Comparison of ENCODE assay signal across 13 cellular contexts in genomic region chr7:14446829-14447228, GRCh38.
A peak's percentile ranks its signal among the peaks of the same experiment; 100 is the strongest.
DNase-seq lines count a peak whose midpoint lies in the region; ATAC-seq and TF ChIP-seq lines count a peak whose summit lies in the region.
"Had no signal": no experiment of that assay in that cellular context is flagged by ENCODE, and none has a peak within 500 bp of the region (broad histone marks: within the 10 kb centered on the region; RNA-seq: fewer than 3 reads in every experiment).

No MANE protein-coding gene starts in this region.

- no peaks in the 10 kb centered on the region for H3K36me3 Mint-ChIP-seq in naive B cell

- DNase-seq in Jurkat, Clone E6-1 (ENCODE audit: low read depth, low spot score): peak; percentile 57
- peak; percentile 7 for DNase-seq in naive B cell
- DNase-seq in NCI-H1417 (lab: John Stamatoyannopoulos, UW): no peak
- no peak for DNase-seq in omental fat pad (ENCODE audit: low spot score)
- no peak for DNase-seq in stimulated activated CD4-positive, alpha-beta T cell treated with anti-CD3 and anti-CD28 coated beads, Interleukin-2, amount 100 ng/mL, for 48 hours
- DNase-seq: SK-N-SH had no signal

- H3K4me1 Mint-ChIP-seq in naive B cell: peaks cover 0 to 16% (median 9%) of the 10 kb centered on the region in 3 donors

- H3K27ac Mint-ChIP-seq in naive B cell: peak overlapping the region in 2 of 6 donors; percentile 6 to 22

- ATAC-seq in GM19023 (IDR thresholded peaks at IDR 0.05; ENCODE audit: unreplicated experiment): peak; percentile 60
- ATAC-seq in HG02588 (IDR thresholded peaks at IDR 0.05; ENCODE audit: unreplicated experiment): peak; percentile 54
- peak; percentile 76 to 77 for ATAC-seq in naive B cell (ENCODE audit: low read depth in 2 of 2)
- ATAC-seq in GM21737 (IDR thresholded peaks at IDR 0.05; ENCODE audit: unreplicated experiment): no peak
- ATAC-seq in omental fat pad (ENCODE audit: low FRiP score): no peak

- no peak overlapping the region for H3K4me3 Mint-ChIP-seq in naive B cell

- H3K27me3 Mint-ChIP-seq in naive B cell: no peaks in the 10 kb centered on the region

- peaks cover 0 to 8% (median 0%) of the 10 kb centered on the region in 7 donors for H3K9me3 Mint-ChIP-seq in naive B cell

- no peak overlapping the region for H3K4me3 ChIP-seq in Jurkat, Clone E6-1 (ENCODE audit: low read length)
- H3K4me3 ChIP-seq: BLaER1 treated with 17β-estradiol and CSF1 and Interleukin-3, amounts not matched to agents 10 nM and 100 nM; coronary artery; lung; suprapubic skin had no signal

- no peak for TF ChIP-seq CTCF in omental fat pad (IDR thresholded peaks at IDR 0.05)

Comparison
In these comparisons a context has a peak if more than half of its experiments do, and no peak if none do; other contexts are left out.
1. ATAC-seq: peak in GM19023 (single experiment), HG02588 (single experiment) and naive B cell (2 of 2); none in GM21737 (single experiment) and omental fat pad (single experiment).
2. DNase-seq: peak in Jurkat, Clone E6-1 (single experiment) and naive B cell (single experiment); none in NCI-H1417 (0 of 3), omental fat pad (single experiment) and stimulated activated CD4-positive, alpha-beta T cell treated with anti-CD3 and anti-CD28 coated beads, Interleukin-2, amount 100 ng/mL, for 48 hours (0 of 2).